13 cellular contexts compared by ENCODE assay signal in genomic region chr3:43768594-43768993, GRCh38.
DNase-seq lines count a peak whose midpoint lies in the region; ATAC-seq and TF ChIP-seq lines count a peak whose summit lies in the region.
"Had no signal": no experiment of that assay in that cellular context is flagged by ENCODE, and none has a peak within 500 bp of the region (broad histone marks: within the 10 kb centered on the region; RNA-seq: fewer than 3 reads in every experiment).

No MANE protein-coding gene starts in this region.

- no peaks in the 10 kb centered on the region for H3K27me3 ChIP-seq in ACC112 (ENCODE audit: insufficient read depth, low read length)
- no peaks in the 10 kb centered on the region for H3K27me3 ChIP-seq in mucosa of rectum (ENCODE audit: control insufficient read depth in 2 of 2, insufficient read depth in 2 of 2, low read length in 2 of 2)
- H3K27me3 ChIP-seq in WERI-Rb-1 (ENCODE audit: insufficient read depth, low read depth, severe bottlenecking), result no peaks in the 10 kb centered on the region

- H3K9me3 ChIP-seq in mucosa of rectum (ENCODE audit: control insufficient read depth in 2 of 2, low read length in 2 of 2) (no peaks in the 10 kb centered on the region), mucosa of descending colon (no peaks in the 10 kb centered on the region), WERI-Rb-1 (ENCODE audit: severe bottlenecking) (no peaks in the 10 kb centered on the region)

- POLR2A ChIA-PET in RWPE1 (lab: Yijun Ruan, JAX; ENCODE audit: low non-redundant PET), result no interaction called here

- CTCF ChIA-PET in RWPE1 (lab: Yijun Ruan, JAX), result interaction anchor here (0.7 to 1.2 kb wide), 3 partner anchors 16 to 228 kb away, joined by 3 to 4 read pairs (median 3); no protein-coding TSS in a partner anchor

- H3K36me3 ChIP-seq in ACC112 (ENCODE audit: insufficient read depth, low read length), result no peaks in the 10 kb centered on the region
- H3K36me3 ChIP-seq in mucosa of rectum (ENCODE audit: control insufficient read depth in 2 of 2, insufficient read depth in 2 of 2, low read length in 2 of 2), result no peaks in the 10 kb centered on the region
- no peaks in the 10 kb centered on the region for H3K36me3 ChIP-seq in mucosa of descending colon (ENCODE audit: low read depth)
- no peaks in the 10 kb centered on the region for H3K36me3 ChIP-seq in WERI-Rb-1

- no peaks in the 10 kb centered on the region for H3K79me2 ChIP-seq in ACC112 (ENCODE audit: control insufficient read depth, insufficient read depth, low read length, unreplicated experiment)

- no peak for ATAC-seq in mucosa of descending colon
- ATAC-seq in HG03159 (IDR thresholded peaks at IDR 0.05; ENCODE audit: unreplicated experiment), result no peak

- peak overlapping the region; percentile 3; the same call in 1 of the 2 replicates for H3K27ac ChIP-seq in ACC112 (ENCODE audit: low read depth, low read length)
- peak overlapping the region; percentile 91 for H3K27ac ChIP-seq in RWPE1
- peak overlapping the region; percentile 17 to 29 for H3K27ac ChIP-seq in mucosa of rectum (ENCODE audit: low read depth in 2 of 2, low read length in 2 of 2)
- H3K27ac ChIP-seq in WERI-Rb-1, result no peak overlapping the region

- intact Hi-C loops in mucosa of descending colon (cut with DNase I, micrococcal nuclease), result no loop called here

- DNase-seq in RWPE1 (ENCODE audit: low spot score) (peak; percentile 31), fibroblast of gingiva (ENCODE audit: low read depth) (peak; percentile 98), mucosa of descending colon (no peak), HK-2 (ENCODE audit: unreplicated experiment) (no peak), WERI-Rb-1 (no peak)
- DNase-seq: ACHN; activated B cell treated with CpG ODN at 0.5 μM for 24 hours; activated effector memory CD4-positive, alpha-beta T cell treated with Interleukin-2 at 50 U/mL for 16 hours; GDM1; NCI-H1417 treated with DMSO at 0.1 percent for 48 hours had no signal

- H3K4me3 ChIP-seq in ACC112 (ENCODE audit: low read depth, low read length) (no peak overlapping the region), mucosa of rectum (ENCODE audit: low read length in 2 of 2) (peak overlapping the region in 1 of 2 donors; percentile 26), mucosa of descending colon (no peak overlapping the region), WERI-Rb-1 (ENCODE audit: low read depth, low read length) (no peak overlapping the region)

- peak overlapping the region; percentile 78 for H2AFZ ChIP-seq in ACC112 (ENCODE audit: low read length, unreplicated experiment)

- no peak for TF ChIP-seq CTCF in RWPE1 (conservative IDR thresholded peaks at IDR 0.05; ENCODE audit: low read depth)
- no peak for TF ChIP-seq CTCF in mucosa of descending colon (IDR thresholded peaks at IDR 0.05)
- no peak for TF ChIP-seq CTCF in WERI-Rb-1 (IDR thresholded peaks at IDR 0.05; ENCODE audit: low read depth, low read length)

- no peak overlapping the region for H3K9ac ChIP-seq in mucosa of rectum (ENCODE audit: low read depth in 1 of 2, low read length in 2 of 2)

- H3K4me1 ChIP-seq in ACC112 (ENCODE audit: control insufficient read depth, insufficient read depth, low read length, unreplicated experiment) (peaks cover 58% of the 10 kb centered on the region), mucosa of rectum (ENCODE audit: control insufficient read depth in 2 of 2, insufficient read depth in 2 of 2, low read length in 2 of 2) (peaks cover 12 to 20% of the 10 kb centered on the region in 2 donors), mucosa of descending colon (ENCODE audit: low read depth) (peaks cover 22% of the 10 kb centered on the region)

Comparison
In these comparisons a context has a peak if more than half of its experiments do, and no peak if none do; other contexts are left out.
1. DNase-seq: peak in RWPE1 (single experiment) and fibroblast of gingiva (single experiment); none in mucosa of descending colon (0 of 3), HK-2 (single experiment) and WERI-Rb-1 (single experiment).